29 cellular contexts compared by ENCODE assay signal in the genomic region with DNA sequence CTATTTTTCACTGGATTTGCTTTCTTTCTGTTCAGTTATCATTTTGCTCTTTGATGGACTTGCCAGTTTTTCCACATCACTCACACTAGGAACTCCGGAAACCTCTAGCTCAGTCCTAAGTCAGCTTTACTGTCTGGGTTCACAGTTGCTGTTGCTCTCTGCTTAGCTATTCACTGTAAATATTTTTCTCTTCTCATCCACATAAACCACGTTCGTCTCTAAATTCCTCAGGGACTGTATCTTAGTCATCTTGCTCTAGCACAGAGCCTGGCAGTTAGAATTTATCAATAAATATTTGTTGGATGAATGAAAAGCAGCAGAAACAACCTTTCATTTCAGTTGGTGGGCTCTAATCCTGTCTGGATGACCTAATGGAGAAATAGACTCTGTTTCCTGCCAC.
"Had no signal": no experiment of that assay in that cellular context is flagged by ENCODE, and none has a peak within 500 bp of the region (broad histone marks: within the 10 kb centered on the region; RNA-seq: fewer than 3 reads in every experiment).

No MANE protein-coding gene starts in this region.

- H3K36me3 Mint-ChIP-seq: activated CD4-positive, alpha-beta memory T cell treated with anti-CD3 and anti-CD28 coated beads for 36 hours; activated CD8-positive, alpha-beta memory T cell treated with anti-CD3 and anti-CD28 coated beads, Interleukin-2, amount 10 ng/mL, durations not matched to agents 7 days and 5 days; activated naive CD4-positive, alpha-beta T cell treated with anti-CD3 and anti-CD28 coated beads, Interleukin-2, amount 10 ng/mL, durations not matched to agents 7 days and 5 days; activated naive CD4-positive, alpha-beta T cell treated with anti-CD3 and anti-CD28 coated beads, Interleukin-2, amount 50 U/mL, for 72 hours; activated naive CD8-positive, alpha-beta T cell treated with anti-CD3 and anti-CD28 coated beads, Interleukin-2, amount 10 ng/mL, durations not matched to agents 7 days and 5 days; brain had no signal

- H3K27ac ChIP-seq: ascending aorta, coronary artery, dorsolateral prefrontal cortex, foreskin keratinocyte, gastrocnemius medialis, heart left ventricle had no signal

- H3K4me1 Mint-ChIP-seq: activated CD4-positive, alpha-beta T cell treated with anti-CD3 and anti-CD28 coated beads for 36 hours; activated CD4-positive, alpha-beta T cell treated with anti-CD3 and anti-CD28 coated beads, Interleukin-2, amount 10 ng/mL, durations not matched to agents 24 days and 14 days; activated CD8-positive, alpha-beta memory T cell treated with anti-CD3 and anti-CD28 coated beads, Interleukin-2, amount 10 ng/mL, durations not matched to agents 7 days and 5 days; activated naive CD4-positive, alpha-beta T cell treated with anti-CD3 and anti-CD28 coated beads, Interleukin-2, amount 10 ng/mL, durations not matched to agents 7 days and 5 days; activated naive CD8-positive, alpha-beta T cell treated with anti-CD3 and anti-CD28 coated beads, Interleukin-2, amount 10 ng/mL, durations not matched to agents 7 days and 5 days; brain; central memory CD8-positive, alpha-beta T cell had no signal

- H3K9me3 ChIP-seq: ascending aorta, gastrocnemius medialis, heart left ventricle had no signal

- H3K4me3 Mint-ChIP-seq: activated CD4-positive, alpha-beta memory T cell treated with anti-CD3 and anti-CD28 coated beads for 36 hours; activated CD4-positive, alpha-beta T cell treated with anti-CD3 and anti-CD28 coated beads for 36 hours; activated CD4-positive, alpha-beta T cell treated with anti-CD3 and anti-CD28 coated beads, Interleukin-2, amount 10 ng/mL, durations not matched to agents 24 days and 14 days; activated CD8-positive, alpha-beta memory T cell treated with anti-CD3 and anti-CD28 coated beads, Interleukin-2, amount 10 ng/mL, durations not matched to agents 7 days and 5 days; activated CD8-positive, alpha-beta T cell treated with anti-CD3 and anti-CD28 coated beads, Interleukin-2, amount 10 ng/mL, durations not matched to agents 7 days and 5 days; activated naive CD4-positive, alpha-beta T cell treated with anti-CD3 and anti-CD28 coated beads, Interleukin-2, amount 10 ng/mL, durations not matched to agents 7 days and 5 days; activated naive CD8-positive, alpha-beta T cell treated with anti-CD3 and anti-CD28 coated beads, Interleukin-2, amount 10 ng/mL, durations not matched to agents 7 days and 5 days; brain; central memory CD8-positive, alpha-beta T cell; dendritic cell treated with granulocyte-macrophage colony-stimulating factor and Interleukin-4, amounts not matched to agents 40 ng/mL and 50 ng/mL, for 4 days; endodermal cell had no signal

- H3K9me3 Mint-ChIP-seq: activated CD4-positive, alpha-beta memory T cell treated with anti-CD3 and anti-CD28 coated beads for 36 hours; activated CD4-positive, alpha-beta T cell treated with anti-CD3 and anti-CD28 coated beads, Interleukin-2, amount 10 ng/mL, durations not matched to agents 24 days and 14 days; activated naive CD4-positive, alpha-beta T cell treated with anti-CD3 and anti-CD28 coated beads, Interleukin-2, amount 10 ng/mL, durations not matched to agents 7 days and 5 days; activated naive CD4-positive, alpha-beta T cell treated with anti-CD3 and anti-CD28 coated beads, Interleukin-2, amount 50 U/mL, for 72 hours; brain; dendritic cell treated with granulocyte-macrophage colony-stimulating factor and Interleukin-4, amounts not matched to agents 40 ng/mL and 50 ng/mL, for 4 days; endodermal cell had no signal

- ATAC-seq: activated CD4-positive, alpha-beta T cell treated with anti-CD3 and anti-CD28 coated beads for 36 hours; activated CD8-positive, alpha-beta memory T cell treated with anti-CD3 and anti-CD28 coated beads, Interleukin-2, amount 10 ng/mL, durations not matched to agents 7 days and 5 days; activated CD8-positive, alpha-beta T cell treated with anti-CD3 and anti-CD28 coated beads, Interleukin-2, amount 10 ng/mL, durations not matched to agents 7 days and 5 days; activated naive CD4-positive, alpha-beta T cell treated with anti-CD3 and anti-CD28 coated beads, Interleukin-2, amount 50 U/mL, for 72 hours; esophagus mucosa; foreskin keratinocyte; gastrocnemius medialis; heart left ventricle had no signal

- H3K27me3 Mint-ChIP-seq: activated CD4-positive, alpha-beta memory T cell treated with anti-CD3 and anti-CD28 coated beads for 36 hours; activated CD4-positive, alpha-beta T cell treated with anti-CD3 and anti-CD28 coated beads for 36 hours; activated CD4-positive, alpha-beta T cell treated with anti-CD3 and anti-CD28 coated beads, Interleukin-2, amount 10 ng/mL, durations not matched to agents 24 days and 14 days; activated CD8-positive, alpha-beta memory T cell treated with anti-CD3 and anti-CD28 coated beads, Interleukin-2, amount 10 ng/mL, durations not matched to agents 7 days and 5 days; activated naive CD4-positive, alpha-beta T cell treated with anti-CD3 and anti-CD28 coated beads, Interleukin-2, amount 10 ng/mL, durations not matched to agents 7 days and 5 days; activated naive CD8-positive, alpha-beta T cell treated with anti-CD3 and anti-CD28 coated beads, Interleukin-2, amount 10 ng/mL, durations not matched to agents 7 days and 5 days; central memory CD8-positive, alpha-beta T cell; dendritic cell treated with granulocyte-macrophage colony-stimulating factor and Interleukin-4, amounts not matched to agents 40 ng/mL and 50 ng/mL, for 4 days had no signal

- H3K36me3 ChIP-seq: ascending aorta, gastrocnemius medialis, heart left ventricle had no signal

- H3K4me3 ChIP-seq: ascending aorta, coronary artery, dorsolateral prefrontal cortex, gastrocnemius medialis, heart left ventricle had no signal

- H3K27me3 ChIP-seq: ascending aorta, foreskin keratinocyte, gastrocnemius medialis had no signal

- H3K4me1 ChIP-seq: ascending aorta, foreskin keratinocyte, gastrocnemius medialis, heart left ventricle had no signal

- H3K27ac Mint-ChIP-seq: activated CD4-positive, alpha-beta memory T cell treated with anti-CD3 and anti-CD28 coated beads for 36 hours; activated CD4-positive, alpha-beta T cell treated with anti-CD3 and anti-CD28 coated beads for 36 hours; activated CD4-positive, alpha-beta T cell treated with anti-CD3 and anti-CD28 coated beads, Interleukin-2, amount 10 ng/mL, durations not matched to agents 24 days and 14 days; activated CD8-positive, alpha-beta memory T cell treated with anti-CD3 and anti-CD28 coated beads, Interleukin-2, amount 10 ng/mL, durations not matched to agents 7 days and 5 days; activated CD8-positive, alpha-beta T cell treated with anti-CD3 and anti-CD28 coated beads, Interleukin-2, amount 10 ng/mL, durations not matched to agents 7 days and 5 days; activated naive CD4-positive, alpha-beta T cell treated with anti-CD3 and anti-CD28 coated beads, Interleukin-2, amount 10 ng/mL, durations not matched to agents 7 days and 5 days; activated naive CD4-positive, alpha-beta T cell treated with anti-CD3 and anti-CD28 coated beads, Interleukin-2, amount 50 U/mL, for 72 hours; activated naive CD8-positive, alpha-beta T cell treated with anti-CD3 and anti-CD28 coated beads, Interleukin-2, amount 10 ng/mL, durations not matched to agents 7 days and 5 days; brain; dendritic cell treated with granulocyte-macrophage colony-stimulating factor and Interleukin-4, amounts not matched to agents 40 ng/mL and 50 ng/mL, for 4 days; endodermal cell had no signal

- DNase-seq: activated CD4-positive, alpha-beta memory T cell treated with anti-CD3 and anti-CD28 coated beads for 36 hours; activated CD4-positive, alpha-beta T cell treated with anti-CD3 and anti-CD28 coated beads for 36 hours; activated CD4-positive, alpha-beta T cell treated with anti-CD3 and anti-CD28 coated beads, Interleukin-2, amount 10 ng/mL, durations not matched to agents 24 days and 14 days; activated CD4-positive, CD25-positive, alpha-beta regulatory T cell; activated CD4-positive, CD25-positive, alpha-beta regulatory T cell treated with anti-CD3 and anti-CD28 coated beads, Interleukin-2, amount 50 U/mL, for 72 hours; activated CD8-positive, alpha-beta memory T cell treated with anti-CD3 and anti-CD28 coated beads, Interleukin-2, amount 10 ng/mL, durations not matched to agents 7 days and 5 days; activated CD8-positive, alpha-beta memory T cell treated with anti-CD3 and anti-CD28 coated beads, Interleukin-2, amount 50 U/mL, for 4 hours; activated CD8-positive, alpha-beta T cell treated with anti-CD3 and anti-CD28 coated beads, Interleukin-2, amount 10 ng/mL, durations not matched to agents 7 days and 5 days; activated gamma-delta T cell; activated naive CD4-positive, alpha-beta T cell; activated naive CD4-positive, alpha-beta T cell treated with anti-CD3 and anti-CD28 coated beads, Interleukin-2, amount 10 ng/mL, durations not matched to agents 7 days and 5 days; activated naive CD8-positive, alpha-beta T cell treated with anti-CD3 and anti-CD28 coated beads, Interleukin-2, amount 10 ng/mL, durations not matched to agents 7 days and 5 days; activated T-cell treated with anti-CD3 and anti-CD28 coated beads, Interleukin-2, amount 50 U/mL, for 1 hour; activated T-cell treated with anti-CD3 and anti-CD28 coated beads, Interleukin-2, amount 50 U/mL, for 48 hours; dorsolateral prefrontal cortex; effector memory CD4-positive, alpha-beta T cell; endodermal cell; foreskin keratinocyte; gastrocnemius medialis; glutamatergic neuron; heart left ventricle; T-helper 2 cell had no signal
